ENCODE assay signal across 11 cellular contexts in genomic region chr2:19454125-19454524, GRCh38.
"Had no signal": no experiment of that assay in that cellular context is flagged by ENCODE, and none has a peak within 500 bp of the region (broad histone marks: within the 10 kb centered on the region; RNA-seq: fewer than 3 reads in every experiment).

No MANE protein-coding gene starts in this region.

- H2AFZ ChIP-seq: GM23248, GM23338 had no signal

- H3K9me3 ChIP-seq: HAP-1 had no signal

- H3K36me3 ChIP-seq: HAP-1 had no signal

- H3K4me1 ChIP-seq: HAP-1 had no signal

- FAIRE-seq: H1, H54 had no signal

- H3K27ac ChIP-seq: GM23248 had no signal

- H3K4me2 ChIP-seq: GM23338 had no signal

- H3K9ac ChIP-seq: GM23248 had no signal

- DNase-seq: GM23248, GOT3, H7, H9, HCEC 1CT, HFFc6 had no signal

- ATAC-seq: GM23338, HCT116 had no signal

- H3K4me3 ChIP-seq: GM23248, GM23338, HAP-1 had no signal
